ENCODE assay signal across 1 cellular context in genomic region chr10:132386419-132386831, GRCh38.
TF ChIP-seq lines count a peak whose summit lies in the region.

No MANE protein-coding gene starts in this region.

TF ChIP-seq in H1, 55 proteins besides CTCF, POLR2A, EP300 and RAD21:
- no peak for TF ChIP-seq ASH2L (IDR thresholded peaks at IDR 0.05; ENCODE audit: low read length)
- no peak for TF ChIP-seq JUN (IDR thresholded peaks at IDR 0.05; ENCODE audit: low read depth, low read length)
- no peak for TF ChIP-seq ZNF274 (IDR thresholded peaks at IDR 0.05; ENCODE audit: borderline replicate concordance, extremely low read depth, low read length)
- TF ChIP-seq ATF3 (IDR thresholded peaks at IDR 0.05; ENCODE audit: insufficient read depth, low read depth, low read length), result no peak
- no peak for TF ChIP-seq SRF (IDR thresholded peaks at IDR 0.05; ENCODE audit: low read depth, low read length)
- TF ChIP-seq EZH2 (IDR thresholded peaks at IDR 0.05; ENCODE audit: low read depth, low read length, severe bottlenecking), result no peak
- TF ChIP-seq SP2 (IDR thresholded peaks at IDR 0.05; ENCODE audit: low read length), result no peak
- TF ChIP-seq TBP (IDR thresholded peaks at IDR 0.05; ENCODE audit: low read depth, low read length), result no peak
- no peak for TF ChIP-seq SAP30 (IDR thresholded peaks at IDR 0.05; ENCODE audit: insufficient read depth, insufficient replicate concordance, low read length)
- no peak for TF ChIP-seq EGR1 (IDR thresholded peaks at IDR 0.05; ENCODE audit: borderline replicate concordance, low read depth, low read length)
- TF ChIP-seq KDM1A (IDR thresholded peaks at IDR 0.05; ENCODE audit: borderline replicate concordance, low read length), result no peak
- no peak for TF ChIP-seq RXRA (IDR thresholded peaks at IDR 0.05; ENCODE audit: insufficient read depth, low read depth, low read length)
- no peak for TF ChIP-seq TEAD4 (IDR thresholded peaks at IDR 0.05; ENCODE audit: low read depth, low read length)
- no peak for TF ChIP-seq FOSL1 (IDR thresholded peaks at IDR 0.05; ENCODE audit: insufficient read depth, low read depth, low read length)
